Comparison of ENCODE assay signal across 21 cellular contexts in the genomic region with DNA sequence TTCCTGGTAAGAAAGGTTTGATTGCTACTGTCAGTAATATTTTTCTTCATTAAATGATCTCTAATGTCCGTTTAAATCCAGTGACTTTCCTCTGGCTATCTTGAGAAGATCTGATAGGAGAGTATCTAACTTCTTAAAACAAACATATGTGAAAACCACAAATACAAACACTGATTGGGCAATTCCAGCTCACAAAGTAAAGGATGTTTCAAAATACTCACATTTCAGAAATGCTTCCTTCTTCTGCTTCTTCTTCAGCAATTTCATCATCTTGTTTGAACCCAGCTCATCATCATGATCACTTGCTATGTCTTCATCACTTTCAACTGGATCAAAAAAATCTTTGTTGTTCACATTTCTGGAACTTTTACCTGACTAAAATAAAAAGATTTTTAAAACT.
DNase-seq lines count a peak whose midpoint lies in the region; ATAC-seq, FAIRE-seq and TF ChIP-seq lines count a peak whose summit lies in the region.
"Had no signal": no experiment of that assay in that cellular context is flagged by ENCODE, and none has a peak within 500 bp of the region (broad histone marks: within the 10 kb centered on the region; RNA-seq: fewer than 3 reads in every experiment).

No MANE protein-coding gene starts in this region.

- H2BK12ac ChIP-seq in H1 (ENCODE audit: low read depth, low read length) (no peak overlapping the region), H9 (ENCODE audit: insufficient read length, low read depth, low read length) (no peak overlapping the region)

- FAIRE-seq in H1 (lab: Jason Lieb, UNC), result peak; percentile 13
- FAIRE-seq: GM12878, H54 had no signal

- H2BK20ac ChIP-seq in H1 (ENCODE audit: low read length), result no peak overlapping the region
- no peak overlapping the region for H2BK20ac ChIP-seq in H9 (ENCODE audit: low read depth, low read length, poor library complexity, severe bottlenecking)

- H3K23me2 ChIP-seq in H1 (ENCODE audit: low read depth, low read length) (no peaks in the 10 kb centered on the region), H9 (ENCODE audit: insufficient read length, low read depth, low read length, poor library complexity, severe bottlenecking) (no peaks in the 10 kb centered on the region)

- POLR2A ChIA-PET in H1 (lab: Charles Lee; ENCODE audit: partially characterized antibody), result no interaction called here

- H3K14ac ChIP-seq in H1 (ENCODE audit: insufficient read length) (no peak overlapping the region), H9 (ENCODE audit: insufficient read depth, low read length) (no peak overlapping the region)

- H3K9me3 Mint-ChIP-seq in H9, result no peaks in the 10 kb centered on the region
- H3K9me3 Mint-ChIP-seq: activated naive CD8-positive, alpha-beta T cell treated with anti-CD3 and anti-CD28 coated beads for 36 hours; memory B cell; nephron had no signal

- H4K8ac ChIP-seq in H1 (ENCODE audit: extremely low read depth, insufficient read depth, low read length), result no peak overlapping the region
- H4K8ac ChIP-seq in H9 (replicated peaks; ENCODE audit: insufficient read length, low read depth, low read length), result no peak overlapping the region

- H3K36me3 Mint-ChIP-seq in H9 (ENCODE audit: insufficient read depth in 1 of 3, low read depth in 3 of 3), result no peaks in the 10 kb centered on the region
- H3K36me3 Mint-ChIP-seq: IgD-negative memory B cell, memory B cell had no signal

- H3K27ac ChIP-seq in H1 (ENCODE audit: low read depth, low read length) (no peak overlapping the region), H9 (ENCODE audit: insufficient read length, low read depth, low read length) (no peak overlapping the region)

- TF ChIP-seq RAD21 in H1 (IDR thresholded peaks at IDR 0.05 in 1 of 2, conservative IDR thresholded peaks at IDR 0.05 in 1 of 2; ENCODE audit: low read depth in 2 of 2, low read length in 2 of 2), result no peak

- H4K20me1 ChIP-seq in H1 (replicated peaks in 1 of 2; ENCODE audit: control insufficient read depth in 1 of 2, insufficient read depth in 2 of 2, low read length in 2 of 2) (no peaks in the 10 kb centered on the region), H9 (ENCODE audit: control insufficient read depth, insufficient read depth, insufficient read length) (no peaks in the 10 kb centered on the region)

- H3K9me3 ChIP-seq in H1 (ENCODE audit: insufficient read depth in 2 of 2, low read depth in 1 of 2, low read length in 1 of 2), result no peaks in the 10 kb centered on the region
- no peaks in the 10 kb centered on the region for H3K9me3 ChIP-seq in H9 (ENCODE audit: control insufficient read depth, low read depth, low read length)
- H3K9me3 ChIP-seq: SK-N-SH had no signal

- H3K18ac ChIP-seq in H1 (ENCODE audit: extremely low read depth, low read length) (no peak overlapping the region), H9 (ENCODE audit: insufficient read length, low read depth, low read length) (no peak overlapping the region)

- TF ChIP-seq POLR2A in H1 (IDR thresholded peaks at IDR 0.05; ENCODE audit: control extremely low read depth in 1 of 2, low read depth in 2 of 2, low read length in 2 of 2), result no peak

- no peak overlapping the region for H3K27ac Mint-ChIP-seq in H9
- H3K27ac Mint-ChIP-seq: activated naive CD8-positive, alpha-beta T cell treated with anti-CD3 and anti-CD28 coated beads for 36 hours; IgD-negative memory B cell; memory B cell; nephron had no signal

- no peaks in the 10 kb centered on the region for H3K36me3 ChIP-seq in H1 (ENCODE audit: control insufficient read depth in 2 of 4, insufficient read depth in 4 of 4, low read length in 3 of 4)

- no peak for ATAC-seq in HG03432 (IDR thresholded peaks at IDR 0.05; ENCODE audit: unreplicated experiment)
- ATAC-seq: GM12878 had no signal

- no peaks in the 10 kb centered on the region for H3K27me3 ChIP-seq in H1 (replicated peaks in 1 of 4; ENCODE audit: control insufficient read depth in 3 of 4, extremely low read depth in 1 of 4, insufficient read depth in 3 of 4, low read length in 3 of 4)
- H3K27me3 ChIP-seq in H9 (ENCODE audit: insufficient read depth, low read length), result no peaks in the 10 kb centered on the region

- no peak overlapping the region for H3K4me3 ChIP-seq in H1 (ENCODE audit: extremely low read depth in 1 of 4, insufficient read depth in 2 of 4, low read depth in 3 of 4, low read length in 4 of 4)
- H3K4me3 ChIP-seq: GM12878 had no signal

- no peak overlapping the region for H2AK5ac ChIP-seq in H1 (ENCODE audit: low read depth, low read length)
- H2AK5ac ChIP-seq in H9 (ENCODE audit: insufficient read length, low read length), result no peak overlapping the region

- H2AFZ ChIP-seq in H1 (ENCODE audit: low read length) (no peak overlapping the region), H9 (ENCODE audit: low read length) (no peak overlapping the region)

- H2BK5ac ChIP-seq in H1 (ENCODE audit: low read depth, low read length) (no peak overlapping the region), H9 (ENCODE audit: insufficient read length, low read length) (no peak overlapping the region)

- H2BK120ac ChIP-seq in H1 (replicated peaks; ENCODE audit: low read depth, low read length) (no peak overlapping the region), H9 (ENCODE audit: low read depth, low read length, poor library complexity, severe bottlenecking) (no peak overlapping the region)

- H3K56ac ChIP-seq in H1 (replicated peaks; ENCODE audit: insufficient read length, low read depth, low read length) (no peak overlapping the region), H9 (ENCODE audit: insufficient read length, low read depth, low read length) (no peak overlapping the region)

- H3K79me1 ChIP-seq in H1 (ENCODE audit: low read depth, low read length), result no peaks in the 10 kb centered on the region
- no peaks in the 10 kb centered on the region for H3K79me1 ChIP-seq in H9 (ENCODE audit: insufficient read depth, low read depth, low read length, poor library complexity, severe bottlenecking)

- H4K91ac ChIP-seq in H1 (replicated peaks; ENCODE audit: insufficient read length, low read length) (no peak overlapping the region), H9 (ENCODE audit: insufficient read length, low read depth, low read length) (no peak overlapping the region)

- H3K79me2 ChIP-seq in H1 (ENCODE audit: control insufficient read depth in 1 of 2, insufficient read depth in 2 of 2, low read length in 2 of 2), result no peaks in the 10 kb centered on the region
- H3K79me2 ChIP-seq in H9 (ENCODE audit: insufficient read depth, low read length), result no peaks in the 10 kb centered on the region

- 85% methylated on average over 1 of the region's 1 CpG; no CpG with 5 or more reads in 1 of the 2 experiments for WGBS in H1 (ENCODE audit: extremely low coverage in 1 of 2, insufficient coverage in 1 of 2, insufficient read length in 1 of 2, insufficient replicate concordance in 2 of 2, low coverage in 1 of 2, low lambda C conversion rate in 2 of 2, missing lambda C conversion rate in 1 of 2), 2 experiments
- WGBS in H9 (ENCODE audit: extremely low coverage, insufficient read length, low lambda C conversion rate), result no CpG with 5 or more reads among the region's 1 CpG

- H2BK15ac ChIP-seq in H1 (ENCODE audit: low read length), result no peak overlapping the region
- no peak overlapping the region for H2BK15ac ChIP-seq in H9 (ENCODE audit: low read depth, low read length)

- H3K4me1 ChIP-seq in H1 (replicated peaks in 1 of 4; ENCODE audit: control insufficient read depth in 3 of 4, insufficient read depth in 4 of 4, low read length in 3 of 4), result 0 out of 7 replicates have a peak, but pooled peaks cover 0 to 2% (median 0%) of the 10 kb centered on the region in 4 experiments
- H3K4me1 ChIP-seq in H9 (ENCODE audit: insufficient read depth, low read length), result no peaks in the 10 kb centered on the region

- H3T11ph ChIP-seq in H9 (ENCODE audit: low read length), result no peak overlapping the region

- H3K23ac ChIP-seq in H1 (ENCODE audit: insufficient read length) (no peak overlapping the region), H9 (ENCODE audit: insufficient read length, low read depth, low read length) (no peak overlapping the region)

- DNase-seq in GF-D8 (lab: John Stamatoyannopoulos, UW) (peak; percentile 92), NOMO-1 treated with DMSO at 0.1 percent for 48 hours (lab: John Stamatoyannopoulos, UW; ENCODE audit: unreplicated experiment) (peak; percentile 96), H1 (ENCODE audit: low read depth in 1 of 2, low spot score in 2 of 2) (no peak), renal cortical epithelial cell (ENCODE audit: low read depth) (peak; percentile 2), H9 (no peak), DMS79 (lab: John Stamatoyannopoulos, UW) (no peak)
- DNase-seq: activated CD4-positive, alpha-beta T cell treated with anti-CD3 and anti-CD28 coated beads, Interleukin-2, amount 50 U/mL, for 48 hours; activated naive CD8-positive, alpha-beta T cell treated with anti-CD3 and anti-CD28 coated beads for 36 hours; activated T-cell treated with anti-CD3 and anti-CD28 coated beads, Interleukin-2, amount 50 U/mL, for 48 hours; C1 segment of cervical spinal cord; central memory CD4-positive, alpha-beta T cell; NCI-H1417; NCI-H345; SK-N-SH; substantia nigra had no signal

- no peaks in the 10 kb centered on the region for H3K27me3 Mint-ChIP-seq in H9 (ENCODE audit: low read depth)
- H3K27me3 Mint-ChIP-seq: activated naive CD8-positive, alpha-beta T cell treated with anti-CD3 and anti-CD28 coated beads for 36 hours had no signal

- H4K5ac ChIP-seq in H1 (ENCODE audit: insufficient read length, low read depth, low read length), result no peak overlapping the region
- H4K5ac ChIP-seq in H9 (ENCODE audit: insufficient read length, low read depth, low read length), result no peak overlapping the region

- H3K4me1 Mint-ChIP-seq in H9, result no peaks in the 10 kb centered on the region
- H3K4me1 Mint-ChIP-seq: nephron had no signal

- no peak for TF ChIP-seq EP300 in H1 (IDR thresholded peaks at IDR 0.05; ENCODE audit: borderline replicate concordance in 1 of 2, low read depth in 2 of 2, low read length in 2 of 2)

- H3K4me2 ChIP-seq in H1 (ENCODE audit: insufficient read depth in 1 of 2, low read depth in 2 of 2, low read length in 2 of 2) (no peak overlapping the region), H9 (ENCODE audit: insufficient read depth, insufficient read length, low read length) (no peak overlapping the region)
- H3K4me2 ChIP-seq: SK-N-SH had no signal

- H3K9ac ChIP-seq in H1 (replicated peaks in 1 of 4; ENCODE audit: extremely low read depth in 1 of 4, low read depth in 3 of 4, low read length in 3 of 4) (no peak overlapping the region), H9 (ENCODE audit: extremely low read depth, insufficient read length, low read length) (no peak overlapping the region)
- H3K9ac ChIP-seq: SK-N-SH had no signal

- no peak overlapping the region for H3K4ac ChIP-seq in H1 (replicated peaks; ENCODE audit: insufficient read length, low read depth, low read length)
- H3K4ac ChIP-seq in H9 (ENCODE audit: low read depth, low read length), result no peak overlapping the region

- CTCF ChIA-PET in H1 (lab: Charles Lee; ENCODE audit: partially characterized antibody), result interaction anchor here (1.1 kb wide), 1 partner anchor 11 kb away, joined by 5 read pairs; no protein-coding TSS in a partner anchor

- no peak overlapping the region for H3K4me3 Mint-ChIP-seq in H9
- H3K4me3 Mint-ChIP-seq: activated naive CD8-positive, alpha-beta T cell treated with anti-CD3 and anti-CD28 coated beads for 36 hours; IgD-negative memory B cell; memory B cell; nephron had no signal

- TF ChIP-seq CTCF in H1 (IDR thresholded peaks at IDR 0.05; ENCODE audit: control extremely low read depth in 1 of 3, insufficient read depth in 1 of 3, low read depth in 1 of 3, low read length in 3 of 3) (no peak), H9 (conservative IDR thresholded peaks at IDR 0.05) (no peak)

Comparison
In these comparisons a context has a peak if more than half of its experiments do, and no peak if none do; other contexts are left out.
1. DNase-seq: peak in GF-D8 (single experiment), NOMO-1 treated with DMSO at 0.1 percent for 48 hours (single experiment) and renal cortical epithelial cell (single experiment); none in H1 (0 of 2), H9 (single experiment) and DMS79 (single experiment).